1 cellular context compared by ENCODE assay signal in genomic region chr5:177552839-177553455, GRCh38.
TF ChIP-seq lines count a peak whose summit lies in the region.

No MANE protein-coding gene starts in this region.

TF ChIP-seq in H1, 55 proteins besides CTCF, POLR2A, EP300 and RAD21:
- TF ChIP-seq EGR1 (IDR thresholded peaks at IDR 0.05; ENCODE audit: borderline replicate concordance, low read depth, low read length) = no peak
- no peak for TF ChIP-seq ATF2 (IDR thresholded peaks at IDR 0.05; ENCODE audit: low read length)
- TF ChIP-seq BCL11A (IDR thresholded peaks at IDR 0.05; ENCODE audit: low read depth in 2 of 2, low read length in 2 of 2) = no peak
- TF ChIP-seq SRF (IDR thresholded peaks at IDR 0.05; ENCODE audit: low read depth, low read length) = no peak
- TF ChIP-seq RNF2 (IDR thresholded peaks at IDR 0.05; ENCODE audit: borderline replicate concordance, low read depth, low read length, missing control alignments, poor library complexity, severe bottlenecking) = no peak
- no peak for TF ChIP-seq TCF12 (IDR thresholded peaks at IDR 0.05; ENCODE audit: low read depth, low read length)
- no peak for TF ChIP-seq KDM5A (IDR thresholded peaks at IDR 0.05; ENCODE audit: low read length)
- TF ChIP-seq GTF2F1 (IDR thresholded peaks at IDR 0.05; ENCODE audit: borderline replicate concordance, low read depth, low read length) = no peak
- no peak for TF ChIP-seq CBX5 (IDR thresholded peaks at IDR 0.05; ENCODE audit: low read depth, low read length)
- TF ChIP-seq PHF8 (conservative IDR thresholded peaks at IDR 0.05; ENCODE audit: low read depth, low read length) = no peak
